8 cellular contexts compared by ENCODE assay signal in the genomic region with DNA sequence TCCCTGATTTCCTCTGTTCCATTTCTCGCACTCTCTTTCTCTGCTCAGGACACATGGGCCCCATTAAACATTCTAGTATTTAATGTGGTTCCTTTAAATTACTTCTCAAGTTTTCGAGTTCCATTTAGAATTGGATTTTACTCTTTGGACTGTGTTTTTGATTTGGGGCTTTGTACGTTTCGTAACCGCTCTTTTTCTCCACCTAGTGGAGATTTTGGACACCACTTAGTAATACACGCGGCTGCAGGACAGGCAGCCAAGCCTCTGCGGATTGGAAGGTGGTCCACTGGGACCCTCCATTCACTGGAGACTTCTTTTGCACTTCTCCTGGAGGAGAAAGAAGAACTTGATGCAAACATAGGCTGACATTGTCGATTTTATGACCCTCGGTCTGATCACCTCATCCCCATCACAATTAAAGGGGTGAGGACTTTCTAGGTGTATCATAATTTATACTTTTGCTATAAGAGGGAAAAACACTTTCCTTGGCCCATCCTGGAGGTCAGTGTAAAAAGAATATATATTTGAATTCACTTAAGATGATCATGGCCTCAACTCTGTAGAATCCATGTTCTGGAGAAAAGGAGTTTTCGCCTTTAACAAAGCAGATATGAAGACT.
A peak's percentile ranks its signal among the peaks of the same experiment; 100 is the strongest.
DNase-seq lines count a peak whose midpoint lies in the region; ATAC-seq, FAIRE-seq and TF ChIP-seq lines count a peak whose summit lies in the region.

No MANE protein-coding gene starts in this region.

- peaks cover 47% of the 10 kb centered on the region for H3K27me3 Mint-ChIP-seq in activated T-cell treated with anti-CD3 and anti-CD28 coated beads, Interleukin-2, amount 50 U/mL, for 72 hours (ENCODE audit: low read depth)

- H3K4me3 ChIP-seq in mammary epithelial cell (replicated peaks in 1 of 3; ENCODE audit: insufficient read depth in 1 of 3, low read depth in 2 of 3, low read length in 3 of 3) (no peak overlapping the region), keratinocyte (ENCODE audit: control insufficient read depth in 2 of 3, extremely low read depth in 1 of 3, insufficient read depth in 2 of 3, low read depth in 1 of 3, low read length in 3 of 3) (peak overlapping the region in 2 of 3 experiments; percentile 29 to 43), thyroid gland (replicated peaks in 1 of 3) (peak overlapping the region in 1 of 3 donors; percentile 12)

- CTCF ChIA-PET in mammary epithelial cell (lab: Charles Lee; ENCODE audit: low non-redundant PET), result interaction anchor here (0.6 kb wide), 2 partner anchors 25 to 86 kb away, joined by 3 to 8 read pairs; no protein-coding TSS in a partner anchor

- peak overlapping the region; percentile 43 for H3K4me2 ChIP-seq in mammary epithelial cell (ENCODE audit: insufficient read depth, low read depth, low read length)
- peak overlapping the region; percentile 83 for H3K4me2 ChIP-seq in keratinocyte (ENCODE audit: control insufficient read depth, extremely low read depth, insufficient read depth, low read depth, low read length)

- H3K4me1 Mint-ChIP-seq in activated T-cell treated with anti-CD3 and anti-CD28 coated beads, Interleukin-2, amount 50 U/mL, for 72 hours (ENCODE audit: low read depth), result peaks cover 35% of the 10 kb centered on the region

- H3K9me3 ChIP-seq in mammary epithelial cell (replicated peaks; ENCODE audit: insufficient read depth, low read length) (no peaks in the 10 kb centered on the region), keratinocyte (ENCODE audit: control insufficient read depth, low read depth, low read length) (no peaks in the 10 kb centered on the region), thyroid gland (no peaks in the 10 kb centered on the region)

- dilution Hi-C loops in mammary epithelial cell (cut with HindIII; ENCODE audit: low sequenced_read_pairs) (no loop called here), keratinocyte (cut with MboI; ENCODE audit: extremely low pct_ligation_motif_present, low sequenced_read_pairs) (no loop called here)

- no peaks in the 10 kb centered on the region for H3K9me1 ChIP-seq in keratinocyte (ENCODE audit: control insufficient read depth, extremely low read depth, insufficient read depth, low read length)

- peak overlapping the region; percentile 82 for H2AFZ ChIP-seq in mammary epithelial cell (ENCODE audit: low read depth, low read length)
- peak overlapping the region; percentile 89 for H2AFZ ChIP-seq in keratinocyte (ENCODE audit: control insufficient read depth, low read length)

- no peaks in the 10 kb centered on the region for H3K36me3 Mint-ChIP-seq in activated T-cell treated with anti-CD3 and anti-CD28 coated beads, Interleukin-2, amount 50 U/mL, for 72 hours (ENCODE audit: insufficient read depth in 2 of 2)

- TF ChIP-seq CTCF in mammary epithelial cell (conservative IDR thresholded peaks at IDR 0.05 in 1 of 2, IDR thresholded peaks at IDR 0.05 in 1 of 2; ENCODE audit: extremely low read depth in 1 of 2, insufficient read depth in 1 of 2, low read depth in 1 of 2, low read length in 2 of 2), result peak; percentile 54 to 64
- TF ChIP-seq CTCF in keratinocyte (optimal IDR thresholded peaks at IDR 0.05 in 1 of 3, IDR thresholded peaks at IDR 0.05 in 1 of 3, conservative IDR thresholded peaks at IDR 0.05 in 1 of 3; ENCODE audit: extremely low read depth in 1 of 3, insufficient read depth in 2 of 3, low read length in 3 of 3), result peak; percentile 44 to 71 (median 59)
- TF ChIP-seq CTCF in thyroid gland (IDR thresholded peaks at IDR 0.05), result peak in 5 of 6 experiments; percentile 36 to 57 (median 51)

- no peak overlapping the region for H3K27ac Mint-ChIP-seq in activated T-cell treated with anti-CD3 and anti-CD28 coated beads, Interleukin-2, amount 50 U/mL, for 72 hours

- DNase-seq in activated T-cell treated with anti-CD3 and anti-CD28 coated beads, Interleukin-2, amount 50 U/mL, for 72 hours, result peak; percentile 9 to 17
- no peak for DNase-seq in activated T-cell treated with anti-CD3 and anti-CD28 coated beads, Interleukin-2, amount 50 U/mL, for 1 hour
- DNase-seq in NCI-H128 (lab: John Stamatoyannopoulos, UW; ENCODE audit: unreplicated experiment) (peak; percentile 7), mammary epithelial cell (peak; percentile 34), keratinocyte (ENCODE audit: low read depth, low spot score) (no peak), thyroid gland (no peak)
- DNase-seq in stimulated activated CD4-positive, alpha-beta T cell treated with anti-CD3 and anti-CD28 coated beads, Interleukin-4, amount 100 ng/mL, for 4 hours, result no peak
- DNase-seq in activated CD4-positive, alpha-beta T cell treated with anti-CD3 and anti-CD28 coated beads for 4 hours, result no peak

- peaks cover 74% of the 10 kb centered on the region for H3K4me1 ChIP-seq in mammary epithelial cell (ENCODE audit: insufficient read depth, low read length)
- peaks cover 57% of the 10 kb centered on the region for H3K4me1 ChIP-seq in keratinocyte (ENCODE audit: control insufficient read depth, extremely low read depth, insufficient read depth, low read length)
- peaks cover 8 to 9% of the 10 kb centered on the region in 2 donors for H3K4me1 ChIP-seq in thyroid gland

- TF ChIP-seq POLR2A in thyroid gland (IDR thresholded peaks at IDR 0.05), result no peak

- H3K79me2 ChIP-seq in mammary epithelial cell (ENCODE audit: insufficient read depth, low read length), result no peaks in the 10 kb centered on the region
- no peaks in the 10 kb centered on the region for H3K79me2 ChIP-seq in keratinocyte (ENCODE audit: control insufficient read depth, insufficient read depth, low read length)

- intact Hi-C loops in mammary epithelial cell (cut with micrococcal nuclease) (loop anchor here (1.0 kb wide), 2 partner anchors 37 to 82 kb away; no protein-coding TSS in a partner anchor), thyroid gland (cut with DNase I) (no loop called here)

- H3K27ac ChIP-seq in mammary epithelial cell (ENCODE audit: insufficient read depth, low read depth, low read length), result peak overlapping the region; percentile 89
- peak overlapping the region; percentile 25 for H3K27ac ChIP-seq in keratinocyte (ENCODE audit: control insufficient read depth, insufficient read depth, low read length)
- H3K27ac ChIP-seq in thyroid gland, result no peak overlapping the region

- in situ Hi-C loops in mammary epithelial cell (cut with MboI; ENCODE audit: low sequenced_read_pairs in 2 of 2), result no loop called here

- FAIRE-seq in keratinocyte (lab: Jason Lieb, UNC), result peak; percentile 63

- H4K20me1 ChIP-seq in mammary epithelial cell (ENCODE audit: insufficient read depth, low read length) (no peaks in the 10 kb centered on the region), keratinocyte (ENCODE audit: control insufficient read depth, extremely low read depth, insufficient read depth, low read length) (no peaks in the 10 kb centered on the region)

- H3K27me3 ChIP-seq in mammary epithelial cell (ENCODE audit: insufficient read depth, low read length) (no peaks in the 10 kb centered on the region), keratinocyte (ENCODE audit: control insufficient read depth, extremely low read depth, insufficient read depth, low read length) (no peaks in the 10 kb centered on the region), thyroid gland (no peaks in the 10 kb centered on the region)

- peak in 1 of 2 donors; percentile 30 for ATAC-seq in activated T-cell treated with anti-CD3 and anti-CD28 coated beads, Interleukin-2, amount 50 U/mL, for 72 hours (replicated peaks in 1 of 2)

- H3K36me3 ChIP-seq in mammary epithelial cell (ENCODE audit: insufficient read depth, low read length) (no peaks in the 10 kb centered on the region), keratinocyte (ENCODE audit: control insufficient read depth in 2 of 2, extremely low read depth in 1 of 2, insufficient read depth in 2 of 2, low read length in 2 of 2) (no peaks in the 10 kb centered on the region), thyroid gland (no peaks in the 10 kb centered on the region)

- H3K9ac ChIP-seq in mammary epithelial cell (ENCODE audit: insufficient read depth, low read length) (peak overlapping the region; percentile 8), keratinocyte (ENCODE audit: control insufficient read depth, extremely low read depth, insufficient read depth, low read length) (peak overlapping the region; percentile 41)

- no peaks in the 10 kb centered on the region for H3K9me3 Mint-ChIP-seq in activated T-cell treated with anti-CD3 and anti-CD28 coated beads, Interleukin-2, amount 50 U/mL, for 72 hours

- no TSS peak for BruUV-seq in mammary epithelial cell (replicated peaks; lab: Mats Ljungman, UMichigan)

- WGBS in mammary epithelial cell (ENCODE audit: low coverage, missing lambda C conversion rate), result 22% methylated on average over 10 of the region's 11 CpGs
- 11 to 12% methylated on average over 11 of the region's 11 CpGs for WGBS in thyroid gland, 2 donors

- peak overlapping the region; percentile 73 to 88 for H3K4me3 Mint-ChIP-seq in activated T-cell treated with anti-CD3 and anti-CD28 coated beads, Interleukin-2, amount 50 U/mL, for 72 hours

Comparison
In these comparisons a context has a peak if more than half of its experiments do, and no peak if none do; other contexts are left out.
1. DNase-seq: peak in activated T-cell treated with anti-CD3 and anti-CD28 coated beads, Interleukin-2, amount 50 U/mL, for 72 hours (2 of 2), NCI-H128 (single experiment) and mammary epithelial cell (single experiment); none in activated T-cell treated with anti-CD3 and anti-CD28 coated beads, Interleukin-2, amount 50 U/mL, for 1 hour (single experiment), keratinocyte (single experiment), thyroid gland (0 of 2), stimulated activated CD4-positive, alpha-beta T cell treated with anti-CD3 and anti-CD28 coated beads, Interleukin-4, amount 100 ng/mL, for 4 hours (0 of 2) and activated CD4-positive, alpha-beta T cell treated with anti-CD3 and anti-CD28 coated beads for 4 hours (0 of 2).
2. H3K27ac ChIP-seq: peak in mammary epithelial cell (single experiment) and keratinocyte (single experiment); none in thyroid gland (0 of 3).
3. H3K4me3 ChIP-seq: peak in keratinocyte (2 of 3); none in mammary epithelial cell (0 of 3).
4. Peak in every context shown above with its lines, with median percentiles within 50 percentile points of each other: CTCF ChIP-seq.